ENCODE assay signal across 17 cellular contexts in genomic region chr14:21184252-21184651, GRCh38. TPM values are rescaled to one million over a fixed set of nuclear protein-coding genes. Genes with fewer than 3 reads are reported as not detected.
DNase-seq lines count a peak whose midpoint lies in the region; ATAC-seq and TF ChIP-seq lines count a peak whose summit lies in the region.
"Had no signal": no experiment of that assay in that cellular context is flagged by ENCODE, and none has a peak within 500 bp of the region (broad histone marks: within the 10 kb centered on the region; RNA-seq: fewer than 3 reads in every experiment).

No MANE protein-coding gene starts in this region.

- intact Hi-C loops in right cardiac atrium (cut with DNase I): no loop called here
- intact Hi-C loops in PC-9 (cut with micrococcal nuclease; ENCODE audit: unreplicated experiment): no loop called here

- H3F3A ChIP-seq in PC-9 (ENCODE audit: insufficient read depth, low read depth): no peaks in the 10 kb centered on the region

- no peak overlapping the region for H2AFZ ChIP-seq in PC-9
- H2AFZ ChIP-seq: GM23338 had no signal

- H3K4me2 ChIP-seq in PC-9: no peak overlapping the region
- H3K4me2 ChIP-seq: A549, GM23338 had no signal

- no peak for TF ChIP-seq CTCF in PC-9 (conservative IDR thresholded peaks at IDR 0.05)

- no TSS peak for BruUV-seq in PC-9 (replicated peaks; lab: Mats Ljungman, UMichigan)

- H3K9me3 ChIP-seq in right cardiac atrium (ENCODE audit: control insufficient read depth, low read length) (no peaks in the 10 kb centered on the region), PC-9 (ENCODE audit: insufficient read depth, low read depth) (no peaks in the 10 kb centered on the region)

- H4K20me1 ChIP-seq in PC-9 (ENCODE audit: insufficient read depth): no peaks in the 10 kb centered on the region

- no peaks in the 10 kb centered on the region for H3K9me2 ChIP-seq in PC-9 (ENCODE audit: insufficient read depth)

- H3K4me3 ChIP-seq in right cardiac atrium (ENCODE audit: low read length): no peak overlapping the region
- no peak overlapping the region for H3K4me3 ChIP-seq in PC-9
- H3K4me3 ChIP-seq: A549, GM23338 had no signal

- POLR2A ChIA-PET in PC-9 (lab: Charles Lee; ENCODE audit: unreplicated experiment): no interaction called here

- H3K27me3 ChIP-seq in right cardiac atrium (ENCODE audit: control insufficient read depth, insufficient read depth) (no peaks in the 10 kb centered on the region), PC-9 (ENCODE audit: insufficient read depth, low read depth) (no peaks in the 10 kb centered on the region)

- H3K4me1 ChIP-seq in right cardiac atrium (ENCODE audit: control insufficient read depth, insufficient read depth, low read length) (peaks cover 2% of the 10 kb centered on the region), PC-9 (replicated peaks; ENCODE audit: insufficient read depth) (no peaks in the 10 kb centered on the region)
- H3K4me1 ChIP-seq: A549 had no signal

- CTCF ChIA-PET in PC-9 (lab: Charles Lee): no interaction called here

- WGBS in right cardiac atrium: 45% methylated on average over 1 of the region's 1 CpG

- H3K79me2 ChIP-seq in PC-9 (ENCODE audit: low read depth): no peaks in the 10 kb centered on the region

- H3K27ac ChIP-seq in right cardiac atrium (ENCODE audit: low read length): no peak overlapping the region
- no peak overlapping the region for H3K27ac ChIP-seq in PC-9
- H3K27ac ChIP-seq: A549 had no signal

- no peaks in the 10 kb centered on the region for H3K36me3 ChIP-seq in PC-9 (ENCODE audit: low read depth)

- peak; percentile 59 for ATAC-seq in right cardiac atrium
- ATAC-seq: A549, GM23338 had no signal

- DNase-seq in COLO829 (ENCODE audit: low spot score): peak; percentile 76
- peak; percentile 78 for DNase-seq in epidermal melanocyte (ENCODE audit: insufficient read length, low spot score)
- no peak for DNase-seq in right cardiac atrium
- DNase-seq in superior temporal gyrus (ENCODE audit: extremely low spot score): peak; percentile 66
- no peak for DNase-seq in UCSD-AML1 (lab: John Stamatoyannopoulos, UW; ENCODE audit: unreplicated experiment)
- DNase-seq in T-helper 1 cell: no peak
- no peak for DNase-seq in PC-9
- no peak for DNase-seq in ecto neural progenitor cell (ENCODE audit: low spot score)
- DNase-seq: Calu3; CD8-positive, alpha-beta memory T cell; DMS 273 treated with DMSO at 0.1 percent for 48 hours; H7 had no signal

RNA-seq across cellular contexts. Expression of gene OR5AU1, which starts 28.4 kb away (rescaled TPM):
- total RNA-seq in right cardiac atrium (not detected), PC-9 (2021) (not detected in 2 replicates)
- polyA plus RNA-seq in right cardiac atrium: not detected
- total RNA-seq: CD8-positive, alpha-beta memory T cell; Daoy; GM23338; H7 had no signal
- polyA plus RNA-seq: A549; AG04450; BJ; CD8-positive, alpha-beta memory T cell; GM23338 had no signal

Comparison
In these comparisons a context has a peak if more than half of its experiments do, and no peak if none do; other contexts are left out.
1. DNase-seq: peak in COLO829 (single experiment), epidermal melanocyte (single experiment) and superior temporal gyrus (single experiment); none in right cardiac atrium (0 of 3), UCSD-AML1 (single experiment), T-helper 1 cell (0 of 5), PC-9 (0 of 2) and ecto neural progenitor cell (single experiment).